1 cellular context compared by ENCODE assay signal in the genomic region with DNA sequence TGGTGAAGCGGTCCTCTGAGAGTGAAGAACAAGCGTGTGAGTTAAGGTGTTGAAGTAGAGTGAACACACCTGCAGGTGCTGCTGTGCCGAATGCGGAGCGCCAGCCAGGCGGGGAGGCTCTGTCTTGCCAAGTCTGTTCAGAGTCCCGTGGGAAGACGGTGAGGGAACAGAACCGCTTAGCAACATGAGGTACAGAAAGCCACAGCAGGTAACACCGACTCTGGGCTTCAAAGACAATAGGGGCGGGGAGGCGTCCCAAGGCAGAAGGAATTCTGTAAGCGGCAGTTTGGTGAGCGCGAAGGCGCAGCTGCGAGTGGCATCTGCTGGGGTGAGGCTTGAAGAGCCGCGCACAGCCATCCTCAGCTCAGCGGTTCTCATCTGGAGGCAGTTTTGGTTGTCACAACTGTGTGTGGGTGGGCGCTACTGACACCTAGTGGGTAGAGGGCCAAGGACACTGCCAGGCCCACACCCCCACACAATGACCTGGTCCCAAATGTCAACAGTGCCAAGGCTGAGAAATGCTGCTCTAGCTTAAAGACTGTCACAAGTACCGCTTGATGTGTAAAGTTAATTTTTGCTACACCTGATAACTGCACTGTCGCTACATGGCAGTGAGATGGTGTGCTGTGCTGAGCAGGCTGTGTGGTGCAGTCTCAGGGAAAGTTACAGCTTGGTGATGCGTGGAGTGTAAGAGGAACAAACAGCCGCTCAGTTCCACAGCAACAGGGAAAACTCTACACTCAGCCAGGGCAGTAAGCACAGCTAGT.
A peak's percentile ranks its signal among the peaks of the same experiment; 100 is the strongest.
TF ChIP-seq lines count a peak whose summit lies in the region.

No MANE protein-coding gene starts in this region.

TF ChIP-seq in H1, 55 proteins besides CTCF, POLR2A, EP300 and RAD21:
- TF ChIP-seq TAF1 (IDR thresholded peaks at IDR 0.05; ENCODE audit: low read depth, low read length): no peak
- TF ChIP-seq, protein P1, sequence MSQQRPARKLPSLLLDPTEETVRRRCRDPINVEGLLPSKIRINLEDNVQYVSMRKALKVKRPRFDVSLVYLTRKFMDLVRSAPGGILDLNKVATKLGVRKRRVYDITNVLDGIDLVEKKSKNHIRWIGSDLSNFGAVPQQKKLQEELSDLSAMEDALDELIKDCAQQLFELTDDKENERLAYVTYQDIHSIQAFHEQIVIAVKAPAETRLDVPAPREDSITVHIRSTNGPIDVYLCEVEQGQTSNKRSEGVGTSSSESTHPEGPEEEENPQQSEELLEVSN (IDR thresholded peaks at IDR 0.05): 0 out of 2 replicates have a peak, but pooled peaks have one; percentile 11
- TF ChIP-seq TBP (IDR thresholded peaks at IDR 0.05; ENCODE audit: low read depth, low read length): peak; percentile 37; the same call in 1 of the 2 replicates
- TF ChIP-seq, protein P2, sequence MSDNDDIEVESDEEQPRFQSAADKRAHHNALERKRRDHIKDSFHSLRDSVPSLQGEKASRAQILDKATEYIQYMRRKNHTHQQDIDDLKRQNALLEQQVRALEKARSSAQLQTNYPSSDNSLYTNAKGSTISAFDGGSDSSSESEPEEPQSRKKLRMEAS (IDR thresholded peaks at IDR 0.05): 0 out of 2 replicates have a peak, but pooled peaks have one; percentile 25
- TF ChIP-seq CREB1 (IDR thresholded peaks at IDR 0.05): peak; percentile 54
- TF ChIP-seq TEAD4 (IDR thresholded peaks at IDR 0.05; ENCODE audit: low read depth, low read length): no peak; the same call in 1 of the 2 replicates
- peak in 1 of 2 experiments; percentile 73; a peak in 2 of 4 replicates for TF ChIP-seq SIN3A (conservative IDR thresholded peaks at IDR 0.05 in 1 of 2, IDR thresholded peaks at IDR 0.05 in 1 of 2; ENCODE audit: low read depth in 1 of 2, low read length in 2 of 2)
- TF ChIP-seq POU5F1 (IDR thresholded peaks at IDR 0.05; ENCODE audit: low read depth, low read length): no peak
